ENCODE assay signal across 8 cellular contexts in the genomic region with DNA sequence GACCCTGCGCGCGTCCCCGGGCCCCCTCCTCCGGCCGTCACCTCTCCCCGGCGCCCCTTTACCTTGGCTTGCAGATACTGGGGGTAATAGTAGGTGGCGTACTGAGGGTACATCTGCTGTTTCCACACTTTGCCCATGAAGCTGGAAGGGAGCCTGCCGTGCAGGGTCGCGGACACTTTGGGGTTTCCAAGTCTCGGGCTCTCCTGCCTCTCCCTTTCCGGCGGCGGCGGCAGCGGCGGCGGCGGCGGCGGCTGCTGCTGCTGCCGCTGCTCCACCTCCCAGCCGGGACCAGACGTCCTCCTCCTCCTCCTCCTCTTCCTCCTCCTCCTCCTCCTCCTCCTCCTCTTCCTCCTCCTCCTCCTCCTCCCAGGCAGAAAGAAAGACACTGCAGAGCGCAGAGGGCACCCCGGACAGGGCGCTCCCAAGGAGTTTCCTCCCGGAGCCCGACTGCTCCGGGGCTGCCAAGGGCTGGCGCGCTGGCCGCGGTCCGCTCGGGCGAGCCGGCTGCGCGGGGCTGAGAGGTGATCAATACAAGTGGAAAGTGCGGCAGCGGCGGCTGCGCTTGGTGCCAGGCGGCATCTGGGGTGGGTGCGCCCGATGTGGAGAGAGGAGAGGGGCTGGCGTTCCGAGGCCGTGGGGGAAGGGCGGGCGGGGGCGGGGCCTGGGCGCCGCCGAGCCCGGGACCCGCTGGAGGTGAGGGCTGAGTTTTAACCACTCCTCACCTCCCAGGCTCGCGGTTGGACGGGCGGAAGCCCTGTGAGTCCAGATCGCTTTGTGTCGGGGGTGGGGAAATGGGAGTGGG. TPM values are rescaled to one million over a fixed set of nuclear protein-coding genes. Genes with fewer than 3 reads are reported as not detected.
DNase-seq lines count a peak whose midpoint lies in the region; TF ChIP-seq lines count a peak whose summit lies in the region.

A gene with protein sequence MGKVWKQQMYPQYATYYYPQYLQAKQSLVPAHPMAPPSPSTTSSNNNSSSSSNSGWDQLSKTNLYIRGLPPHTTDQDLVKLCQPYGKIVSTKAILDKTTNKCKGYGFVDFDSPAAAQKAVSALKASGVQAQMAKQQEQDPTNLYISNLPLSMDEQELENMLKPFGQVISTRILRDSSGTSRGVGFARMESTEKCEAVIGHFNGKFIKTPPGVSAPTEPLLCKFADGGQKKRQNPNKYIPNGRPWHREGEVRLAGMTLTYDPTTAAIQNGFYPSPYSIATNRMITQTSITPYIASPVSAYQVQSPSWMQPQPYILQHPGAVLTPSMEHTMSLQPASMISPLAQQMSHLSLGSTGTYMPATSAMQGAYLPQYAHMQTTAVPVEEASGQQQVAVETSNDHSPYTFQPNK (minus strand): TSS at position 581 of the 802 bp plus-strand sequence. CDS start 444 bp downstream, at position 137.

- peaks cover 30% of the 10 kb centered on the region for H3K4me1 ChIP-seq in HUES64 (ENCODE audit: insufficient read depth, low read length)
- H3K4me1 ChIP-seq in left ventricle myocardium inferior, result peaks cover 54% of the 10 kb centered on the region
- peaks cover 14% of the 10 kb centered on the region for H3K4me1 ChIP-seq in rectal smooth muscle tissue (ENCODE audit: control insufficient read depth, insufficient read depth, low read length)

- peak within 1 kb of the TSS; percentile 84 for H3K9ac ChIP-seq in HUES64 (ENCODE audit: low read depth, low read length)
- H3K9ac ChIP-seq in rectal smooth muscle tissue (ENCODE audit: low read length), result peak within 1 kb of the TSS; percentile 62

- H3K36me3 ChIP-seq in HUES64 (ENCODE audit: insufficient read depth, low read length) (no peaks in the 10 kb centered on the region), left ventricle myocardium inferior (no peaks in the 10 kb centered on the region), rectal smooth muscle tissue (ENCODE audit: control insufficient read depth, insufficient read depth, low read length) (no peaks in the 10 kb centered on the region)

- H3K4me3 ChIP-seq in HUES64 (ENCODE audit: low read length), result peak within 1 kb of the TSS; percentile 86
- peak within 1 kb of the TSS; percentile 95 for H3K4me3 ChIP-seq in left ventricle myocardium inferior
- H3K4me3 ChIP-seq in rectal smooth muscle tissue (ENCODE audit: low read length), result peak within 1 kb of the TSS; percentile 86

- DNase-seq in EL (peak; percentile 63), T follicular helper cell (ENCODE audit: low read depth) (peak; percentile 22), amniotic epithelial cell (ENCODE audit: low read depth) (peak; percentile 64), left ventricle myocardium inferior (peak; percentile 66), superior temporal gyrus (ENCODE audit: extremely low spot score) (no peak), SHP77 (lab: John Stamatoyannopoulos, UW) (no peak)

- no peaks in the 10 kb centered on the region for H3K9me3 ChIP-seq in HUES64 (ENCODE audit: insufficient read depth, low read depth, low read length)
- no peaks in the 10 kb centered on the region for H3K9me3 ChIP-seq in left ventricle myocardium inferior (replicated peaks)

- H3K27me3 ChIP-seq in HUES64 (ENCODE audit: insufficient read depth, low read length) (peaks cover 2% of the 10 kb centered on the region; the same call in 1 of the 2 replicates), left ventricle myocardium inferior (ENCODE audit: low read depth) (no peaks in the 10 kb centered on the region), rectal smooth muscle tissue (ENCODE audit: control insufficient read depth, insufficient read depth, low read length) (no peaks in the 10 kb centered on the region)

- WGBS in HUES64, result 1% methylated on average over 53 of the region's 66 CpGs

- intact Hi-C loops in left ventricle myocardium inferior (cut with micrococcal nuclease), result loop anchor here (10.0 kb wide), 1 partner anchor 169 kb away; no protein-coding TSS in a partner anchor

- no peak for TF ChIP-seq CTCF in left ventricle myocardium inferior (IDR thresholded peaks at IDR 0.05; ENCODE audit: borderline replicate concordance)

- H3K27ac ChIP-seq in HUES64 (ENCODE audit: low read depth, low read length) (peak within 1 kb of the TSS; percentile 91), left ventricle myocardium inferior (replicated peaks) (peak within 1 kb of the TSS; percentile 98), rectal smooth muscle tissue (ENCODE audit: low read depth, low read length) (peak within 1 kb of the TSS; percentile 97)

RNA-seq across cellular contexts. Expression of the gene that starts here (rescaled TPM):
- polyA plus RNA-seq in HUES64 (2013, experiment 1 of 2), result 51.9 TPM
- polyA plus RNA-seq in HUES64 (2013, experiment 2 of 2), result 55.6 TPM
- 56.2 TPM for total RNA-seq in left ventricle myocardium inferior

Comparison
In these comparisons a context has a peak if more than half of its experiments do, and no peak if none do; other contexts are left out.
1. DNase-seq: peak in EL (single experiment), T follicular helper cell (single experiment), amniotic epithelial cell (single experiment) and left ventricle myocardium inferior (single experiment); none in superior temporal gyrus (single experiment) and SHP77 (0 of 2).
2. Peak in every context shown above with its lines, with median percentiles within 50 percentile points of each other: H3K27ac ChIP-seq and H3K4me3 ChIP-seq.